17 cellular contexts compared by ENCODE assay signal in the genomic region with DNA sequence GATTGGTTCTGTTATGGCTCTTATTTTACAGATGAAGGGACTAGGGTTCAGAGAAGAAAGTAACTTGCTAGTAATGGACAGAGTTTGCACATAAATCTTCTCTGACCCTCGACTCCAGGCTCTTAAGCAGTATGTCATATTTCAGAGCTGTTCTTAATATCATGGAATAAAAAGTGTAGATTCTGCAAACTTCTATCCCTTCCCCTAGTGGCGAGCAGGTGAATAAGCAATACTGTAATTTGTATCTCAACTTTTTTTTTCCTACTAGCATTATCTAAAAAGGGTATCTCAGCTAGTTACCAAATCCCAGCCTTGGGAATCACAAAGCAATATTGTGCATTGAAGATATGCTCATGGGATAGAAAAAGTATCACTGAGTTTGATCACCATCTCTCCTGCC.
A peak's percentile ranks its signal among the peaks of the same experiment; 100 is the strongest.
DNase-seq lines count a peak whose midpoint lies in the region; ATAC-seq and TF ChIP-seq lines count a peak whose summit lies in the region.
"Had no signal": no experiment of that assay in that cellular context is flagged by ENCODE, and none has a peak within 500 bp of the region (broad histone marks: within the 10 kb centered on the region; RNA-seq: fewer than 3 reads in every experiment).

No MANE protein-coding gene starts in this region.

- H2AFZ ChIP-seq in Loucy (ENCODE audit: low read length) (no peak overlapping the region), mammary epithelial cell (ENCODE audit: low read depth, low read length) (no peak overlapping the region)

- H3K27me3 Mint-ChIP-seq in neural crest cell (ENCODE audit: low read depth), result peaks cover 4% of the 10 kb centered on the region
- H3K27me3 Mint-ChIP-seq in activated CD8-positive, alpha-beta T cell treated with anti-CD3 and anti-CD28 coated beads for 36 hours, result no peaks in the 10 kb centered on the region

- no peaks in the 10 kb centered on the region for H3K27me3 ChIP-seq in Loucy (ENCODE audit: insufficient read depth, low read length, poor library complexity, severe bottlenecking)
- no peaks in the 10 kb centered on the region for H3K27me3 ChIP-seq in mammary epithelial cell (ENCODE audit: insufficient read depth, low read length)
- H3K27me3 ChIP-seq: colonic mucosa had no signal

- no peaks in the 10 kb centered on the region for H4K20me1 ChIP-seq in Loucy (ENCODE audit: insufficient read depth, low read length, poor library complexity, severe bottlenecking)
- H4K20me1 ChIP-seq in mammary epithelial cell (ENCODE audit: insufficient read depth, low read length), result no peaks in the 10 kb centered on the region

- dilution Hi-C loops in mammary epithelial cell (cut with HindIII; ENCODE audit: low sequenced_read_pairs), result no loop called here

- H3K4me1 Mint-ChIP-seq in neural crest cell, result peaks cover 5% of the 10 kb centered on the region
- H3K4me1 Mint-ChIP-seq in activated CD8-positive, alpha-beta T cell treated with anti-CD3 and anti-CD28 coated beads for 36 hours (ENCODE audit: low read depth), result no peaks in the 10 kb centered on the region
- H3K4me1 Mint-ChIP-seq: activated naive CD4-positive, alpha-beta T cell treated with anti-CD3 and anti-CD28 coated beads, Interleukin-2, amount 50 U/mL, for 24 hours; natural killer cell had no signal

- DNase-seq in GM12864 (ENCODE audit: low read depth) (no peak), mammary epithelial cell (no peak), neural crest cell (ENCODE audit: low read depth, low spot score) (no peak), NCI-H1694 treated with DMSO at 0.1 percent for 48 hours (lab: John Stamatoyannopoulos, UW) (no peak), NCI-H1436 treated with DMSO at 0.1 percent for 48 hours (lab: John Stamatoyannopoulos, UW) (no peak)
- no peak for DNase-seq in activated CD8-positive, alpha-beta T cell treated with anti-CD3 and anti-CD28 coated beads for 36 hours
- DNase-seq: activated CD8-positive, alpha-beta memory T cell treated with anti-CD3 and anti-CD28 coated beads for 24 hours; Caco-2; colonic mucosa; foreskin melanocyte; H7; natural killer cell; NCI-H187 treated with DMSO at 0.1 percent for 48 hours; NK-92 treated with Interleukin-12 subunit alpha and Interleukin-12 subunit beta, amount 100 ng/mL, for 24 hours had no signal

- no peak overlapping the region for H3K4me3 Mint-ChIP-seq in neural crest cell
- no peak overlapping the region for H3K4me3 Mint-ChIP-seq in activated CD8-positive, alpha-beta T cell treated with anti-CD3 and anti-CD28 coated beads for 36 hours
- H3K4me3 Mint-ChIP-seq: activated naive CD4-positive, alpha-beta T cell treated with anti-CD3 and anti-CD28 coated beads, Interleukin-2, amount 50 U/mL, for 24 hours; natural killer cell had no signal

- H3K79me2 ChIP-seq in Loucy (ENCODE audit: insufficient read depth, low read length) (no peaks in the 10 kb centered on the region), mammary epithelial cell (ENCODE audit: insufficient read depth, low read length) (no peaks in the 10 kb centered on the region)

- H3K27ac Mint-ChIP-seq in neural crest cell (ENCODE audit: unreplicated experiment), result no peak overlapping the region
- H3K27ac Mint-ChIP-seq in activated CD8-positive, alpha-beta T cell treated with anti-CD3 and anti-CD28 coated beads for 36 hours, result no peak overlapping the region
- H3K27ac Mint-ChIP-seq: activated naive CD4-positive, alpha-beta T cell treated with anti-CD3 and anti-CD28 coated beads, Interleukin-2, amount 50 U/mL, for 24 hours; natural killer cell had no signal

- TF ChIP-seq CTCF in GM12864 (IDR thresholded peaks at IDR 0.05; ENCODE audit: low read depth, low read length, missing control alignments) (peak; percentile 40), Loucy (conservative IDR thresholded peaks at IDR 0.05; ENCODE audit: low read length) (peak; percentile 29; the same call in 1 of the 2 replicates), mammary epithelial cell (conservative IDR thresholded peaks at IDR 0.05 in 1 of 2, IDR thresholded peaks at IDR 0.05 in 1 of 2; ENCODE audit: extremely low read depth in 1 of 2, insufficient read depth in 1 of 2, low read depth in 1 of 2, low read length in 2 of 2) (peak; percentile 52 to 65), neural crest cell (conservative IDR thresholded peaks at IDR 0.05) (peak; percentile 54)
- TF ChIP-seq CTCF in activated CD8-positive, alpha-beta T cell treated with anti-CD3 and anti-CD28 coated beads for 36 hours (IDR thresholded peaks at IDR 0.05), result no peak

- H3K9ac ChIP-seq in Loucy (ENCODE audit: low read depth, low read length, poor library complexity, severe bottlenecking) (no peak overlapping the region), mammary epithelial cell (ENCODE audit: insufficient read depth, low read length) (no peak overlapping the region)

- peaks cover 3% of the 10 kb centered on the region for H3K9me3 Mint-ChIP-seq in neural crest cell
- H3K9me3 Mint-ChIP-seq in activated CD8-positive, alpha-beta T cell treated with anti-CD3 and anti-CD28 coated beads for 36 hours, result peaks cover 12% of the 10 kb centered on the region

- no peaks in the 10 kb centered on the region for H3K36me3 Mint-ChIP-seq in neural crest cell (ENCODE audit: low read depth)
- H3K36me3 Mint-ChIP-seq in activated CD8-positive, alpha-beta T cell treated with anti-CD3 and anti-CD28 coated beads for 36 hours (ENCODE audit: low read depth), result no peaks in the 10 kb centered on the region

- 28% methylated on average over 2 of the region's 2 CpGs for WGBS in mammary epithelial cell (ENCODE audit: low coverage, missing lambda C conversion rate)

- in situ Hi-C loops in mammary epithelial cell (cut with MboI; ENCODE audit: low sequenced_read_pairs in 2 of 2), result no loop called here

- H3K9me3 ChIP-seq in Loucy (ENCODE audit: insufficient read depth, low read depth, low read length), result no peaks in the 10 kb centered on the region
- no peaks in the 10 kb centered on the region for H3K9me3 ChIP-seq in mammary epithelial cell (replicated peaks; ENCODE audit: insufficient read depth, low read length)
- H3K9me3 ChIP-seq: Caco-2, colonic mucosa had no signal

- CTCF ChIA-PET in mammary epithelial cell (lab: Charles Lee; ENCODE audit: low non-redundant PET), result no interaction called here
- CTCF ChIA-PET in activated CD8-positive, alpha-beta T cell treated with anti-CD3 and anti-CD28 coated beads for 36 hours (lab: Charles Lee), result no interaction called here

- no peaks in the 10 kb centered on the region for H3K9me2 ChIP-seq in Loucy (replicated peaks; ENCODE audit: low read depth, low read length)

- no peak for ATAC-seq in activated CD8-positive, alpha-beta T cell treated with anti-CD3 and anti-CD28 coated beads for 36 hours
- no peak for ATAC-seq in GM21515 (IDR thresholded peaks at IDR 0.05; ENCODE audit: unreplicated experiment)
- ATAC-seq: natural killer cell had no signal

- POLR2A ChIA-PET in activated CD8-positive, alpha-beta T cell treated with anti-CD3 and anti-CD28 coated beads for 36 hours (lab: Charles Lee), result no interaction called here

- H3K27ac ChIP-seq in mammary epithelial cell (ENCODE audit: insufficient read depth, low read depth, low read length), result no peak overlapping the region
- H3K27ac ChIP-seq: colonic mucosa had no signal

- H3K36me3 ChIP-seq in Loucy (ENCODE audit: insufficient read depth, low read length) (no peaks in the 10 kb centered on the region), mammary epithelial cell (ENCODE audit: insufficient read depth, low read length) (no peaks in the 10 kb centered on the region)
- H3K36me3 ChIP-seq: colonic mucosa had no signal

- H3K4me3 ChIP-seq in GM12864 (ENCODE audit: low read depth, low read length) (no peak overlapping the region), Loucy (ENCODE audit: low read length, poor library complexity, severe bottlenecking) (no peak overlapping the region), mammary epithelial cell (replicated peaks in 1 of 3; ENCODE audit: insufficient read depth in 1 of 3, low read depth in 2 of 3, low read length in 3 of 3) (no peak overlapping the region)
- H3K4me3 ChIP-seq: colonic mucosa had no signal

- BruUV-seq in mammary epithelial cell (replicated peaks; lab: Mats Ljungman, UMichigan), result no TSS peak

- H3F3A ChIP-seq in Loucy (ENCODE audit: low read depth), result no peaks in the 10 kb centered on the region

- H3K4me2 ChIP-seq in Loucy (ENCODE audit: low read depth, low read length, poor library complexity, severe bottlenecking), result no peak overlapping the region
- H3K4me2 ChIP-seq in mammary epithelial cell (ENCODE audit: insufficient read depth, low read depth, low read length), result no peak overlapping the region

- intact Hi-C loops in mammary epithelial cell (cut with micrococcal nuclease), result no loop called here
- intact Hi-C loops in activated CD8-positive, alpha-beta T cell treated with anti-CD3 and anti-CD28 coated beads for 36 hours (cut with micrococcal nuclease), result no loop called here

- H3K4me1 ChIP-seq in Loucy (ENCODE audit: insufficient read depth, low read length, poor library complexity, severe bottlenecking) (no peaks in the 10 kb centered on the region), mammary epithelial cell (ENCODE audit: insufficient read depth, low read length) (no peaks in the 10 kb centered on the region)
- H3K4me1 ChIP-seq: Caco-2, colonic mucosa had no signal
